In the genomic region with DNA sequence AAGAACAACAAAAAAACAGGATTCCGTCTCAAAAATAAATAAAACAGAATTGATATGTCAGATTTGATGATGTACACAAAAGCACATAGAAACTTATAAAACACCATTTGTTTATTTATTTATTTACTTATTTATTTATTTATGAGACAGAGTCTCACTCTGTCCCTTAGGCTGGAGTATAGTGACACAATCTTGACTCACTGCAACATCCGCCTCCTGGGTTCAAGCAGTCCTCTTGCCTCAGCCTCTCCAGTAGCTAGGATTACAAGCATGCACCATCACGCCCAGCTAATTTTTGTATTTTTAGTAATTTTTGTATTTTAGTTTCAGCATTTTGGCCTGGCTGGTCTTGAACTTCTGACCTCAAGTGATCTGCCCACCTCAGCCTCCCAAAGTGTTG, we compare ENCODE assay signal across 26 cellular contexts.
"Had no signal": no experiment of that assay in that cellular context is flagged by ENCODE, and none has a peak within 500 bp of the region (broad histone marks: within the 10 kb centered on the region; RNA-seq: fewer than 3 reads in every experiment).

No MANE protein-coding gene starts in this region.

- DNase-seq: islet precursor cell; left ventricle myocardium inferior; mesendoderm; naive B cell; natural killer cell; nephron progenitor cell; ovary; right cardiac atrium; stimulated activated CD4-positive, alpha-beta T cell treated with anti-CD3 and anti-CD28 coated beads, Interleukin-1b, Interleukin-23, amount 100 ng/mL, for 48 hours; stimulated activated CD4-positive, alpha-beta T cell treated with anti-CD3 and anti-CD28 coated beads, Interleukin-2, amount 100 ng/mL, for 48 hours; stimulated activated CD4-positive, alpha-beta T cell treated with anti-CD3 and anti-CD28 coated beads, Interleukin-4, amount 100 ng/mL, for 4 hours; stimulated activated CD8-positive, alpha-beta memory T cell treated with anti-CD3 and anti-CD28 coated beads, Interleukin-4, amount 100 ng/mL, for 48 hours; stimulated activated naive CD4-positive, alpha-beta T cell treated with Interleukin-2 at 50 U/mL for 16 hours; stimulated activated naive CD8-positive, alpha-beta T cell treated with anti-CD3 and anti-CD28 coated beads, Interleukin-15, amount 100 ng/mL, for 72 hours; substantia nigra; uterus had no signal

- H3K9me3 ChIP-seq: left ventricle myocardium inferior, neutrophil, ovary, tibial nerve, uterus had no signal

- H3K4me3 Mint-ChIP-seq: mesothelial cell of epicardium; naive B cell; natural killer cell; nephron progenitor cell; neural progenitor cell; stimulated activated memory B cell treated with anti-CD40 and anti-IgM and Interleukin-4, amounts not matched to agents 10 μg/mL and 1 μg/mL and 100 μg/mL, for 72 hours; stimulated activated naive CD8-positive, alpha-beta T cell treated with anti-CD3 and anti-CD28 coated beads, Interleukin-15, amount 100 ng/mL, for 72 hours; type B pancreatic cell had no signal

- H3K36me3 ChIP-seq: neural progenitor cell, ovary, uterus had no signal

- H3K27ac Mint-ChIP-seq: mesothelial cell of epicardium; naive B cell; natural killer cell; nephron progenitor cell; neural progenitor cell; progenitor cell of endocrine pancreas; stimulated activated memory B cell treated with anti-CD40 and anti-IgM and Interleukin-4, amounts not matched to agents 10 μg/mL and 1 μg/mL and 100 μg/mL, for 72 hours; stimulated activated naive CD8-positive, alpha-beta T cell treated with anti-CD3 and anti-CD28 coated beads, Interleukin-15, amount 100 ng/mL, for 72 hours; type B pancreatic cell had no signal

- H3K4me1 ChIP-seq: left ventricle myocardium inferior, neural progenitor cell, tibial nerve, uterus had no signal

- H3K27me3 ChIP-seq: hepatocyte, neural progenitor cell, neutrophil, ovary, tibial nerve, uterus had no signal

- H3K4me3 ChIP-seq: hepatocyte, left ventricle myocardium inferior, lung, neural progenitor cell, ovary, smooth muscle cell, tibial nerve, uterus had no signal

- H3K4me2 ChIP-seq: hepatocyte, neural progenitor cell, smooth muscle cell had no signal

- ATAC-seq: natural killer cell; right cardiac atrium; stimulated activated memory B cell treated with anti-CD40 and anti-IgM and Interleukin-4, amounts not matched to agents 10 μg/mL and 1 μg/mL and 100 μg/mL, for 72 hours; stimulated activated naive CD8-positive, alpha-beta T cell treated with anti-CD3 and anti-CD28 coated beads, Interleukin-15, amount 100 ng/mL, for 72 hours had no signal

- H3K9me3 Mint-ChIP-seq: mesothelial cell of epicardium; naive B cell; natural killer cell; nephron progenitor cell; neural progenitor cell; stimulated activated memory B cell treated with anti-CD40 and anti-IgM and Interleukin-4, amounts not matched to agents 10 μg/mL and 1 μg/mL and 100 μg/mL, for 72 hours; stimulated activated naive CD8-positive, alpha-beta T cell treated with anti-CD3 and anti-CD28 coated beads, Interleukin-15, amount 100 ng/mL, for 72 hours; type B pancreatic cell had no signal

- H3K27me3 Mint-ChIP-seq: naive B cell; progenitor cell of endocrine pancreas; stimulated activated memory B cell treated with anti-CD40 and anti-IgM and Interleukin-4, amounts not matched to agents 10 μg/mL and 1 μg/mL and 100 μg/mL, for 72 hours; stimulated activated naive CD8-positive, alpha-beta T cell treated with anti-CD3 and anti-CD28 coated beads, Interleukin-15, amount 100 ng/mL, for 72 hours; type B pancreatic cell had no signal

- H3K27ac ChIP-seq: hepatocyte, left ventricle myocardium inferior, neural progenitor cell, neutrophil, ovary, tibial nerve, uterus had no signal

- H3K4me1 Mint-ChIP-seq: naive B cell; natural killer cell; nephron progenitor cell; neural progenitor cell; stimulated activated memory B cell treated with anti-CD40 and anti-IgM and Interleukin-4, amounts not matched to agents 10 μg/mL and 1 μg/mL and 100 μg/mL, for 72 hours; stimulated activated naive CD8-positive, alpha-beta T cell treated with anti-CD3 and anti-CD28 coated beads, Interleukin-15, amount 100 ng/mL, for 72 hours had no signal
